In genomic region chr1:228325267-228325666, GRCh38 we compare ENCODE assay signal across 25 cellular contexts.
"Had no signal": no experiment of that assay in that cellular context is flagged by ENCODE, and none has a peak within 500 bp of the region (broad histone marks: within the 10 kb centered on the region; RNA-seq: fewer than 3 reads in every experiment).

No MANE protein-coding gene starts in this region.

- H3K9me3 ChIP-seq: testis, thoracic aorta, thyroid gland, vagina had no signal

- H3K36me3 ChIP-seq: thoracic aorta, transverse colon, uterus had no signal

- H3K4me3 ChIP-seq: stomach, suprapubic skin, testis, thoracic aorta, thyroid gland, tibial artery, tibial nerve, transverse colon, upper lobe of left lung, upper lobe of right lung, uterus, vagina had no signal

- H3K27ac ChIP-seq: stomach, suprapubic skin, testis, thoracic aorta, thyroid gland, tibial artery, tibial nerve, transverse colon, upper lobe of left lung, upper lobe of right lung, uterus, vagina had no signal

- H3K4me1 ChIP-seq: stomach, suprapubic skin, testis, thyroid gland, tibial artery, tibial nerve, transverse colon, upper lobe of left lung, upper lobe of right lung, uterus, vagina had no signal

- FAIRE-seq: urothelium cell line had no signal

- DNase-seq: stimulated activated CD4-positive, alpha-beta T cell treated with anti-CD3 and anti-CD28 coated beads, Interleukin-2, amount 100 ng/mL, for 48 hours; stimulated activated CD4-positive, alpha-beta T cell treated with anti-CD3 and anti-CD28 coated beads, Interleukin-4, amount 100 ng/mL, for 1 hour; stimulated activated CD4-positive, alpha-beta T cell treated with anti-CD3 and anti-CD28 coated beads, Interleukin-4, amount 100 ng/mL, for 24 hours; stimulated activated CD4-positive, alpha-beta T cell treated with anti-CD3 and anti-CD28 coated beads, Interleukin-4, amount 100 ng/mL, for 4 hours; stimulated activated CD8-positive, alpha-beta memory T cell treated with anti-CD3 and anti-CD28 coated beads, Interleukin-4, amount 100 ng/mL, for 48 hours; stimulated activated naive B cell treated with anti-CD40 and anti-IgM and Interleukin-4, amounts not matched to agents 10 μg/mL and 1 μg/mL and 100 μg/mL, for 72 hours; stimulated activated naive CD4-positive, alpha-beta T cell; stimulated activated naive CD4-positive, alpha-beta T cell treated with Interleukin-2 at 50 U/mL for 16 hours; stimulated activated naive CD8-positive, alpha-beta T cell treated with anti-CD3 and anti-CD28 coated beads, Interleukin-15, amount 100 ng/mL, for 72 hours; stimulated activated naive CD8-positive, alpha-beta T cell treated with anti-CD3 and anti-CD28 coated beads, Interleukin-15, Interleukin-2, amounts not matched to agents 100 U/mL and 50 U/mL, for 24 hours; stomach; substantia nigra; testis; thyroid gland; tibial artery; transverse colon; trophoblast cell; upper lobe of left lung; upper lobe of right lung; uterus had no signal
